In the genomic region with DNA sequence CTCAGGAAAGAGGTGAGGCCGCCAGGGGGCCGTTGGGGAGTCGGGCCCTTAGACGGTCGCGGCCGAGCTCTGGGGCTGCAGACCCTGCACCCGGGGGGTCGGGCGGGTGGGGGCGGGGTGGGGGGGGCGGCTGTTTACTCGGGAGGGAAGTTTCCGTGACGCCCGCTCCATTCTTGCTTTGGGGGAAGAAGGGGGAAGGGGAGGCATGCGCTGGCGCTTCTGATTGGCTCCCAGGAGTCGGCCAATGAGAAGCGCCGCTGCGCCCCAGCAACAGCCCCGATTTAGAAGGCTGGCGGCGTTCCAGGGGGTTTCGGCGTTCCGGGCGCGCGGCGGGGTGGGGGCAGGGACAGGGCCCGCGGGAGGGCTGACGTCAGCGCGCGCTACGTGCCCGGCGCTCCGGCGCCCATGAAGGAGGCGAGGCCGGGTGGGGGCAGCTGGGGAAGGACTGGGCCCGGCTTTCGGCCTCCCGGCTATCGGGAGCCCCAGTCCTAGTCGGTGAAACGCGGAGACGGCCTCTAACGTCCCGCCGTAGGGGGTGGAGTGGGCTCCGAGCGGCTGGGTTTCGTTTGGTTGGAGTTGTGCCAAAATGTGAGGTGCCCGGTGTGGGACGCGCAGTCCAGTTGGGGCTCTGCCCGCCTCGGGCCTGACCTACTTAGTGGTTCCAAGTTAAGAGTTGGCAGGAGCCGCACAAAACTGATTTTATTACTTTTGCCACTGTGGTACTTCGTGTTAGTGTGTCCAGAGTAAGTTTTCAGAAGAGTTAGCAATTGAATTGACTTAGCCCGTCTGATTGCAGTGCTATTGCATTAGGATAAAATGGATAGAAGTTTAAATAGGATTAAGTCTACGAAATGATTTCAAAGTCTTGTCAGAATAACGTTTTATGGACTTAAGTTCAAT, we compare ENCODE assay signal across 8 cellular contexts. TPM values are rescaled to one million over a fixed set of nuclear protein-coding genes. Genes with fewer than 3 reads are reported as not detected.
DNase-seq lines count a peak whose midpoint lies in the region; ATAC-seq and TF ChIP-seq lines count a peak whose summit lies in the region.

No MANE protein-coding gene starts in this region.

- POLR2A ChIA-PET in AG04450 (lab: Yijun Ruan, JAX): interaction anchor here (1.0 to 2.4 kb wide), 2 partner anchors 118 to 271 kb away, joined by 3 to 13 read pairs; partner anchors contain the start of genes RNGTT and UBE2J1
- POLR2A ChIA-PET in WTC11 (lab: Charles Lee): no interaction called here

- peaks cover 0 to 42% (median 30%) of the 10 kb centered on the region in 6 donors for H3K36me3 ChIP-seq in spleen

- peaks cover 26 to 65% (median 49%) of the 10 kb centered on the region in 6 donors for H3K4me1 ChIP-seq in spleen

- no peaks in the 10 kb centered on the region for H3K9me3 Mint-ChIP-seq in WTC11

- DNase-seq in AG04450 (ENCODE audit: low read depth, low spot score) (peak; percentile 91), NCI-H2227 (lab: John Stamatoyannopoulos, UW; ENCODE audit: unreplicated experiment) (peak; percentile 93), WTC11 (ENCODE audit: low spot score) (peak; percentile 90), cardiac fibroblast (ENCODE audit: low read depth in 2 of 2) (peak; percentile 98), inferior parietal cortex (ENCODE audit: extremely low spot score) (peak; percentile 93), spleen (peak; percentile 99)

- no peak for TF ChIP-seq CTCF in AG04450 (IDR thresholded peaks at IDR 0.05; ENCODE audit: low read depth, low read length)
- TF ChIP-seq CTCF in WTC11 (IDR thresholded peaks at IDR 0.05): no peak
- no peak for TF ChIP-seq CTCF in cardiac fibroblast (IDR thresholded peaks at IDR 0.05; ENCODE audit: low read depth, low read length)
- TF ChIP-seq CTCF in spleen (IDR thresholded peaks at IDR 0.05 in 8 of 11, conservative IDR thresholded peaks at IDR 0.05 in 3 of 11): peak in 2 of 11 experiments; percentile 9 to 39

- H3K9me3 ChIP-seq in AG04450 (ENCODE audit: control insufficient read depth, insufficient read depth, low read length) (no peaks in the 10 kb centered on the region; the same call in 1 of the 2 replicates), spleen (no peaks in the 10 kb centered on the region)

- peak; percentile 32 for ATAC-seq in GM18870 (IDR thresholded peaks at IDR 0.05; ENCODE audit: unreplicated experiment)
- ATAC-seq in HG03139 (IDR thresholded peaks at IDR 0.05; ENCODE audit: unreplicated experiment): peak; percentile 48
- ATAC-seq in WTC11: peak; percentile 44

- H3K27ac ChIP-seq in AG04450 (ENCODE audit: low read depth, low read length) (peak overlapping the region; percentile 98), spleen (peak overlapping the region; percentile 99 to 100 (median 100))

- WGBS in spleen, 5 donors: 0 to 1% (median 0%) methylated on average over 11 to 69 of the region's 69 CpGs

- peak overlapping the region; percentile 98 for H3K27ac Mint-ChIP-seq in WTC11

- H3K4me3 Mint-ChIP-seq in WTC11: peak overlapping the region; percentile 83

- peaks cover 11% of the 10 kb centered on the region for H3K36me3 Mint-ChIP-seq in WTC11

- peak in 2 of 3 donors; percentile 24 to 43 for TF ChIP-seq POLR2A in spleen (IDR thresholded peaks at IDR 0.05)

- intact Hi-C loops in spleen (cut with DNase I; ENCODE audit: low total_unique reads): loop anchor here (10.0 kb wide), 1 partner anchor 63 kb away; the partner anchor contains the start of gene PM20D2

- H3K4me3 ChIP-seq in AG04450 (ENCODE audit: low read depth, low read length) (peak overlapping the region; percentile 99), cardiac fibroblast (replicated peaks in 1 of 2; ENCODE audit: low read depth in 2 of 2, low read length in 2 of 2) (peak overlapping the region; percentile 98 to 99), spleen (peak overlapping the region; percentile 66 to 93 (median 82))

- peaks cover 7% of the 10 kb centered on the region for H3K27me3 Mint-ChIP-seq in WTC11 (ENCODE audit: low read depth)

- CTCF ChIA-PET in AG04450 (lab: Charles Lee): interaction anchor here (0.6 kb wide), 1 partner anchor 91 kb away, joined by 4 read pairs; no protein-coding TSS in a partner anchor
- CTCF ChIA-PET in WTC11 (lab: Charles Lee): interaction anchor here (1.4 to 1.5 kb wide), 2 partner anchors 8 to 99 kb away, joined by 4 read pairs; no protein-coding TSS in a partner anchor

- H3K4me1 Mint-ChIP-seq in WTC11: peaks cover 48% of the 10 kb centered on the region

- H3K27me3 ChIP-seq in AG04450 (ENCODE audit: control insufficient read depth, insufficient read depth, low read length): no peaks in the 10 kb centered on the region
- no peaks in the 10 kb centered on the region for H3K27me3 ChIP-seq in spleen (replicated peaks in 1 of 7)

TF ChIP-seq in WTC11, 78 proteins besides CTCF, POLR2A, EP300 and RAD21 (continues in another document):
- TF ChIP-seq EMX1 (CRISPR knock-in tag; IDR thresholded peaks at IDR 0.05): no peak
- no peak for TF ChIP-seq NFATC4 (CRISPR knock-in tag; IDR thresholded peaks at IDR 0.05)
- no peak for TF ChIP-seq NR1H2 (CRISPR knock-in tag; IDR thresholded peaks at IDR 0.05)
- no peak for TF ChIP-seq TCF7 (CRISPR knock-in tag; IDR thresholded peaks at IDR 0.05; ENCODE audit: low read depth)
- TF ChIP-seq CDX4 (CRISPR knock-in tag; IDR thresholded peaks at IDR 0.05; ENCODE audit: borderline replicate concordance): no peak
- TF ChIP-seq HMGA2 (CRISPR knock-in tag; IDR thresholded peaks at IDR 0.05): no peak
- TF ChIP-seq ZNF317 (CRISPR knock-in tag; IDR thresholded peaks at IDR 0.05; ENCODE audit: borderline replicate concordance, low read depth): peak; percentile 25; the same call in 1 of the 2 replicates
- TF ChIP-seq NR3C1 (CRISPR knock-in tag; conservative IDR thresholded peaks at IDR 0.05; ENCODE audit: low read depth): no peak
- 0 out of 2 replicates have a peak, but pooled peaks have one; percentile 77 for TF ChIP-seq ZBTB21 (CRISPR knock-in tag; IDR thresholded peaks at IDR 0.05; ENCODE audit: borderline replicate concordance)
- peak; percentile 60; the same call in 1 of the 2 replicates for TF ChIP-seq SMAD3 (CRISPR knock-in tag; IDR thresholded peaks at IDR 0.05; ENCODE audit: borderline replicate concordance)
- TF ChIP-seq, protein P1, sequence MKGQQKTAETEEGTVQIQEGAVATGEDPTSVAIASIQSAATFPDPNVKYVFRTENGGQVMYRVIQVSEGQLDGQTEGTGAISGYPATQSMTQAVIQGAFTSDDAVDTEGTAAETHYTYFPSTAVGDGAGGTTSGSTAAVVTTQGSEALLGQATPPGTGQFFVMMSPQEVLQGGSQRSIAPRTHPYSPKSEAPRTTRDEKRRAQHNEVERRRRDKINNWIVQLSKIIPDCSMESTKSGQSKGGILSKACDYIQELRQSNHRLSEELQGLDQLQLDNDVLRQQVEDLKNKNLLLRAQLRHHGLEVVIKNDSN (CRISPR knock-in tag; IDR thresholded peaks at IDR 0.05): peak; percentile 40; the same call in 1 of the 2 replicates
- TF ChIP-seq TEAD4 (CRISPR knock-in tag; IDR thresholded peaks at IDR 0.05): no peak
- TF ChIP-seq, protein P2, sequence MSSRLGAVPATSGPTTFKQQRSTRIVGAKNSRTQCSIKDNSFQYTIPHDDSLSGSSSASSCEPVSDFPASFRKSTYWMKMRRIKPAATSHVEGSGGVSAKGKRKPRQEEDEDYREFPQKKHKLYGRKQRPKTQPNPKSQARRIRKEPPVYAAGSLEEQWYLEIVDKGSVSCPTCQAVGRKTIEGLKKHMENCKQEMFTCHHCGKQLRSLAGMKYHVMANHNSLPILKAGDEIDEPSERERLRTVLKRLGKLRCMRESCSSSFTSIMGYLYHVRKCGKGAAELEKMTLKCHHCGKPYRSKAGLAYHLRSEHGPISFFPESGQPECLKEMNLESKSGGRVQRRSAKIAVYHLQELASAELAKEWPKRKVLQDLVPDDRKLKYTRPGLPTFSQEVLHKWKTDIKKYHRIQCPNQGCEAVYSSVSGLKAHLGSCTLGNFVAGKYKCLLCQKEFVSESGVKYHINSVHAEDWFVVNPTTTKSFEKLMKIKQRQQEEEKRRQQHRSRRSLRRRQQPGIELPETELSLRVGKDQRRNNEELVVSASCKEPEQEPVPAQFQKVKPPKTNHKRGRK (CRISPR knock-in tag; IDR thresholded peaks at IDR 0.05; ENCODE audit: borderline replicate concordance): no peak
- TF ChIP-seq ATF1 (CRISPR knock-in tag; IDR thresholded peaks at IDR 0.05): no peak
- TF ChIP-seq TP53 (CRISPR knock-in tag; IDR thresholded peaks at IDR 0.05): no peak
- 0 out of 2 replicates have a peak, but pooled peaks have one; percentile 32 for TF ChIP-seq ETV6 (CRISPR knock-in tag; IDR thresholded peaks at IDR 0.05)
- no peak for TF ChIP-seq ZMAT4 (CRISPR knock-in tag; IDR thresholded peaks at IDR 0.05)

RNA-seq across cellular contexts. Expression of gene PNRC1, which starts 1.1 kb away (rescaled TPM):
- polyA plus RNA-seq in AG04450 (2011; rRNA removed) (21.0 and 22.6 TPM in 2 replicates), spleen (10 to 100 TPM; 73.1 to 79.3 (median 79.1) TPM)
- 29.9 and 44.4 TPM in 2 replicates for polyA minus RNA-seq in AG04450 (2011; rRNA and poly(A)+ RNA removed)
- total RNA-seq in WTC11 (2021) (39.0 to 49.3 TPM (median 48.4 TPM) in 3 replicates), spleen (100 to 1,000 TPM; 247 to 350 (median 316) TPM)

RNA-seq across cellular contexts. Expression of gene SRSF12, which starts 36.2 kb away (rescaled TPM):
- polyA plus RNA-seq in AG04450 (2011; rRNA removed) (0.04 TPM in 2 replicates), spleen (under 1 TPM; 0.10 to 0.33 (median 0.11) TPM)
- polyA minus RNA-seq in AG04450 (2011; rRNA and poly(A)+ RNA removed): 0.09 TPM in 1 of 2 replicates, not detected in the other
- total RNA-seq in WTC11 (2021) (3.8 to 4.0 TPM (median 3.8 TPM) in 3 replicates), spleen (under 1 TPM in 3 of 7 donors, not detected in 4; 0.09 to 0.40 (median 0.12) TPM)

Comparison
In these comparisons a context has a peak if more than half of its experiments do, and no peak if none do; other contexts are left out.
1. Peak in every context shown above with its lines: DNase-seq, ATAC-seq, H3K4me3 ChIP-seq and H3K27ac ChIP-seq.